Comparison of ENCODE assay signal across 20 cellular contexts in genomic region chr9:99004717-99005460, GRCh38.
A peak's percentile ranks its signal among the peaks of the same experiment; 100 is the strongest.
DNase-seq lines count a peak whose midpoint lies in the region; ATAC-seq, FAIRE-seq and TF ChIP-seq lines count a peak whose summit lies in the region.
"Had no signal": no experiment of that assay in that cellular context is flagged by ENCODE, and none has a peak within 500 bp of the region (broad histone marks: within the 10 kb centered on the region; RNA-seq: fewer than 3 reads in every experiment).

No MANE protein-coding gene starts in this region.

- no peak overlapping the region for H3K27ac Mint-ChIP-seq in type B pancreatic cell
- H3K27ac Mint-ChIP-seq: GM23338 had no signal

- no peak for FAIRE-seq in kidney (lab: Jason Lieb, UNC)
- FAIRE-seq: A549 had no signal

- no peak overlapping the region for H3K4me3 Mint-ChIP-seq in type B pancreatic cell
- H3K4me3 Mint-ChIP-seq: GM23338 had no signal

- DNase-seq in left ventricle myocardium inferior, result no peak
- no peak for DNase-seq in cardiac septum (ENCODE audit: low spot score)
- peak; percentile 13 for DNase-seq in colonic mucosa
- peak; percentile 38 for DNase-seq in kidney
- peak; percentile 58 for DNase-seq in type B pancreatic cell (ENCODE audit: extremely low spot score, unreplicated experiment)
- DNase-seq: CD4-positive, alpha-beta memory T cell; DMS153; GF-D8; KBM-7; NCI-H1105 treated with DMSO at 0.1 percent for 48 hours; NCI-H1694; NCI-H510A; NCI-H774; RPMI8226 had no signal

- no peaks in the 10 kb centered on the region for H3K36me3 Mint-ChIP-seq in type B pancreatic cell
- H3K36me3 Mint-ChIP-seq: CD4-positive, alpha-beta memory T cell had no signal

- ATAC-seq in HG03135 (IDR thresholded peaks at IDR 0.05; ENCODE audit: unreplicated experiment), result no peak
- ATAC-seq in GM21576 (IDR thresholded peaks at IDR 0.05; ENCODE audit: unreplicated experiment), result no peak
- ATAC-seq in GM18858 (IDR thresholded peaks at IDR 0.05; ENCODE audit: unreplicated experiment), result no peak
- ATAC-seq: A549, GM23338, HCT116 had no signal

- intact Hi-C loops in left ventricle myocardium inferior (cut with micrococcal nuclease), result no loop called here
- intact Hi-C loops in cardiac septum (cut with DNase I), result loop anchor here (5.0 kb wide), 1 partner anchor 137 kb away; no protein-coding TSS in a partner anchor
- intact Hi-C loops in colonic mucosa (cut with DNase I), result loop anchor here (5.0 kb wide), 1 partner anchor 137 kb away; no protein-coding TSS in a partner anchor
- intact Hi-C loops in kidney (cut with DNase I), result no loop called here

- H3K9ac ChIP-seq in colonic mucosa (ENCODE audit: low read depth in 2 of 2, low read length in 2 of 2), result no peak overlapping the region
- no peak overlapping the region for H3K9ac ChIP-seq in kidney (ENCODE audit: low read length in 2 of 2)

- H3K27me3 Mint-ChIP-seq in type B pancreatic cell, result peaks cover 17% of the 10 kb centered on the region

- H3K27ac ChIP-seq in left ventricle myocardium inferior (replicated peaks) (peak overlapping the region; percentile 9), colonic mucosa (no peak overlapping the region), kidney (ENCODE audit: low read depth in 2 of 2, low read length in 2 of 2) (no peak overlapping the region)
- H3K27ac ChIP-seq: A549 had no signal

- peaks cover 5% of the 10 kb centered on the region for H3K4me1 Mint-ChIP-seq in type B pancreatic cell (ENCODE audit: unreplicated experiment)

- H3K9me3 ChIP-seq in left ventricle myocardium inferior (replicated peaks) (no peaks in the 10 kb centered on the region), colonic mucosa (no peaks in the 10 kb centered on the region), kidney (ENCODE audit: control insufficient read depth in 1 of 2, low read length in 2 of 2) (no peaks in the 10 kb centered on the region)

- H3K4me1 ChIP-seq in left ventricle myocardium inferior (peaks cover 24% of the 10 kb centered on the region), colonic mucosa (no peaks in the 10 kb centered on the region), kidney (ENCODE audit: control insufficient read depth in 1 of 2, insufficient read depth in 1 of 2, low read depth in 1 of 2, low read length in 2 of 2) (no peaks in the 10 kb centered on the region)
- H3K4me1 ChIP-seq: A549 had no signal

- H3K27me3 ChIP-seq in left ventricle myocardium inferior (ENCODE audit: low read depth) (no peaks in the 10 kb centered on the region), colonic mucosa (no peaks in the 10 kb centered on the region)

- H3K36me3 ChIP-seq in left ventricle myocardium inferior, result peaks cover 37% of the 10 kb centered on the region
- H3K36me3 ChIP-seq in colonic mucosa, result no peaks in the 10 kb centered on the region
- H3K36me3 ChIP-seq in kidney (ENCODE audit: control insufficient read depth in 1 of 2, insufficient read depth in 2 of 2, low read length in 2 of 2), result no peaks in the 10 kb centered on the region

- H3K4me3 ChIP-seq in left ventricle myocardium inferior (no peak overlapping the region), colonic mucosa (no peak overlapping the region), kidney (ENCODE audit: low read length in 2 of 2) (no peak overlapping the region)
- H3K4me3 ChIP-seq: A549, GM23338 had no signal

- TF ChIP-seq CTCF in left ventricle myocardium inferior (IDR thresholded peaks at IDR 0.05; ENCODE audit: borderline replicate concordance) (no peak), colonic mucosa (IDR thresholded peaks at IDR 0.05) (no peak), kidney (IDR thresholded peaks at IDR 0.05; ENCODE audit: borderline replicate concordance, extremely low read depth, insufficient read depth) (no peak), type B pancreatic cell (conservative IDR thresholded peaks at IDR 0.05) (no peak)

- peaks cover 1% of the 10 kb centered on the region for H3K9me3 Mint-ChIP-seq in type B pancreatic cell

Comparison
In these comparisons a context has a peak if more than half of its experiments do, and no peak if none do; other contexts are left out.
1. intact Hi-C loops: an anchor here in cardiac septum (5.0 kb wide) and colonic mucosa (5.0 kb wide); none called in left ventricle myocardium inferior and kidney.
2. DNase-seq: peak in colonic mucosa (single experiment), kidney (single experiment) and type B pancreatic cell (single experiment); none in left ventricle myocardium inferior (single experiment) and cardiac septum (single experiment).